1 cellular context compared by ENCODE assay signal in the genomic region with DNA sequence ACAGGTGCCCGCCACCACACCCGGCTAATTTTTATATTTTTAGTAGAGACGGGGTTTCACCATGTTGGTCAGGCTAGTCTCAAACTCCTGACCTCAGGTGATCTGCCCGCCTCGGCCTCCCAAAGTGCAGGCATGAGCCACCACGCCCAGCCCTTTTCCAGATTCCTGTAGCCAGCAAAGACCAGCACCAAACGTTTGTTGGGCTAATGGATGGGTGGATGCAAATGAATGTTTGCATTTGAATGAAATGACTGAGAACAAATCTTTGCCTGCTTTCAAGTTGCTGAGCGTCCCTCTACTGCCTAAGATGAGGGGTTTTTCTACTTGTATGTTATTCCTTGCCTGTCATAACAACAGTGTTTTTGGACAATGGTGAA.
TF ChIP-seq lines count a peak whose summit lies in the region.

No MANE protein-coding gene starts in this region.

TF ChIP-seq in H1, 55 proteins besides CTCF, POLR2A, EP300 and RAD21:
- peak; percentile 25 for TF ChIP-seq NANOG (IDR thresholded peaks at IDR 0.05; ENCODE audit: insufficient read depth, low read depth, low read length, poor library complexity, severe bottlenecking)
